In genomic region chr2:237714690-237715458, GRCh38 we compare ENCODE assay signal across 8 cellular contexts.
DNase-seq lines count a peak whose midpoint lies in the region; ATAC-seq and TF ChIP-seq lines count a peak whose summit lies in the region.

No MANE protein-coding gene starts in this region.

- BruUV-seq in PC-9 (replicated peaks; lab: Mats Ljungman, UMichigan), result no TSS peak

- H3K36me3 Mint-ChIP-seq in naive thymus-derived CD4-positive, alpha-beta T cell, result peaks cover 2 to 28% (median 10%) of the 10 kb centered on the region in 5 donors

- POLR2A ChIA-PET in PC-9 (lab: Charles Lee; ENCODE audit: unreplicated experiment), result interaction anchor here (0.6 to 0.7 kb wide), 5 partner anchors 13 to 124 kb away, joined by 3 to 7 read pairs (median 3); partner anchors contain the start of gene RAB17
- POLR2A ChIA-PET in naive thymus-derived CD4-positive, alpha-beta T cell (lab: Charles Lee), result interaction anchor here (0.9 kb wide), 1 partner anchor 28 kb away, joined by 3 read pairs; no protein-coding TSS in a partner anchor

- H2AFZ ChIP-seq in PC-9, result no peak overlapping the region

- ATAC-seq in esophagus mucosa (peak; percentile 51), GM21515 (IDR thresholded peaks at IDR 0.05; ENCODE audit: unreplicated experiment) (no peak), GM19035 (IDR thresholded peaks at IDR 0.05; ENCODE audit: unreplicated experiment) (no peak)
- ATAC-seq in naive thymus-derived CD4-positive, alpha-beta T cell, result no peak

- H3K27me3 ChIP-seq in PC-9 (ENCODE audit: insufficient read depth, low read depth), result no peaks in the 10 kb centered on the region
- H3K27me3 ChIP-seq in naive thymus-derived CD4-positive, alpha-beta T cell (ENCODE audit: control insufficient read depth in 2 of 2, insufficient read depth in 2 of 2, low read length in 2 of 2), result no peaks in the 10 kb centered on the region

- peak; percentile 69 for DNase-seq in AG08396 (ENCODE audit: low spot score)
- DNase-seq in PC-9, result peak in 1 of 2 experiments; percentile 70
- DNase-seq in naive thymus-derived CD4-positive, alpha-beta T cell, result no peak
- DNase-seq in NAMALWA (ENCODE audit: low spot score), result no peak
- no peak for DNase-seq in hepatic stellate cell (ENCODE audit: low spot score)

- H4K20me1 ChIP-seq in PC-9 (ENCODE audit: insufficient read depth), result peaks cover 94% of the 10 kb centered on the region

- peaks cover 41 to 83% (median 72%) of the 10 kb centered on the region in 7 donors for H3K4me1 Mint-ChIP-seq in naive thymus-derived CD4-positive, alpha-beta T cell

- H3K4me3 Mint-ChIP-seq in naive thymus-derived CD4-positive, alpha-beta T cell, result peak overlapping the region; percentile 7 to 69 (median 45)

- CTCF ChIA-PET in PC-9 (lab: Charles Lee), result interaction anchor here (0.7 to 1.0 kb wide), 4 partner anchors 18 to 136 kb away, joined by 3 to 16 read pairs (median 9); no protein-coding TSS in a partner anchor
- CTCF ChIA-PET in naive thymus-derived CD4-positive, alpha-beta T cell (lab: Charles Lee), result interaction anchor here (0.8 kb wide), 1 partner anchor 13 kb away, joined by 3 read pairs; no protein-coding TSS in a partner anchor

- H3K27me3 Mint-ChIP-seq in naive thymus-derived CD4-positive, alpha-beta T cell, result no peaks in the 10 kb centered on the region

- no peak overlapping the region for H3K4me3 ChIP-seq in PC-9
- no peak overlapping the region for H3K4me3 ChIP-seq in naive thymus-derived CD4-positive, alpha-beta T cell (ENCODE audit: low read length)

- TF ChIP-seq CTCF in PC-9 (conservative IDR thresholded peaks at IDR 0.05), result no peak

- intact Hi-C loops in PC-9 (cut with micrococcal nuclease; ENCODE audit: unreplicated experiment), result loop anchor here (1.0 to 2.0 kb wide), 4 partner anchors 8 to 125 kb away; partner anchors contain the start of gene RAB17
- intact Hi-C loops in naive thymus-derived CD4-positive, alpha-beta T cell (cut with micrococcal nuclease), result no loop called here

- H3K9me3 ChIP-seq in PC-9 (ENCODE audit: insufficient read depth, low read depth), result no peaks in the 10 kb centered on the region
- no peaks in the 10 kb centered on the region for H3K9me3 ChIP-seq in naive thymus-derived CD4-positive, alpha-beta T cell (ENCODE audit: control insufficient read depth in 2 of 3, low read length in 3 of 3)

- H3K4me1 ChIP-seq in PC-9 (replicated peaks; ENCODE audit: insufficient read depth), result no peaks in the 10 kb centered on the region
- H3K4me1 ChIP-seq in naive thymus-derived CD4-positive, alpha-beta T cell (ENCODE audit: control insufficient read depth in 2 of 2, insufficient read depth in 2 of 2, low read length in 2 of 2), result peaks cover 0 to 10% of the 10 kb centered on the region in 2 donors

- H3K27ac ChIP-seq in PC-9, result 0 out of 2 replicates have a peak overlapping the region, but pooled peaks have one; percentile 1
- peak overlapping the region; percentile 3 for H3K27ac ChIP-seq in naive thymus-derived CD4-positive, alpha-beta T cell (ENCODE audit: low read depth, low read length)

- H3F3A ChIP-seq in PC-9 (ENCODE audit: insufficient read depth, low read depth), result peaks cover 19% of the 10 kb centered on the region

- H3K9me3 Mint-ChIP-seq in naive thymus-derived CD4-positive, alpha-beta T cell, result no peaks in the 10 kb centered on the region

- H3K9me2 ChIP-seq in PC-9 (ENCODE audit: insufficient read depth), result no peaks in the 10 kb centered on the region

- peaks cover 98% of the 10 kb centered on the region for H3K79me2 ChIP-seq in PC-9 (ENCODE audit: low read depth)

- peaks cover 23% of the 10 kb centered on the region; the same call in 1 of the 2 replicates for H3K36me3 ChIP-seq in PC-9 (ENCODE audit: low read depth)
- peaks cover 0 to 18% (median 0%) of the 10 kb centered on the region in 3 experiments for H3K36me3 ChIP-seq in naive thymus-derived CD4-positive, alpha-beta T cell (ENCODE audit: control insufficient read depth in 2 of 3, insufficient read depth in 3 of 3, low read length in 3 of 3)

- H3K27ac Mint-ChIP-seq in naive thymus-derived CD4-positive, alpha-beta T cell, result peak overlapping the region; percentile 14 to 91 (median 60)

- no peak overlapping the region for H3K4me2 ChIP-seq in PC-9
